2 cellular contexts compared by ENCODE assay signal in genomic region chr1:94425821-94426484, GRCh38.
TF ChIP-seq lines count a peak whose summit lies in the region.

No MANE protein-coding gene starts in this region.

TF ChIP-seq in IMR-90, 13 proteins besides CTCF, POLR2A, EP300 and RAD21:
- TF ChIP-seq FOS (IDR thresholded peaks at IDR 0.05; ENCODE audit: low read depth, low read length), result no peak

TF ChIP-seq in GM12878, 131 proteins besides CTCF, POLR2A, EP300 and RAD21:
- TF ChIP-seq CREM (IDR thresholded peaks at IDR 0.05; ENCODE audit: low read depth) (no peak), SUPT20H (IDR thresholded peaks at IDR 0.05; ENCODE audit: borderline replicate concordance, control insufficient read depth, low read depth, low read length) (no peak), SMARCA5 (IDR thresholded peaks at IDR 0.05) (no peak), CHD4 (IDR thresholded peaks at IDR 0.05) (no peak), ELK1 (IDR thresholded peaks at IDR 0.05; ENCODE audit: low read depth, low read length) (no peak), POU2F2 (IDR thresholded peaks at IDR 0.05; ENCODE audit: borderline replicate concordance, low read depth, low read length) (no peak), BHLHE40 (IDR thresholded peaks at IDR 0.05; ENCODE audit: borderline replicate concordance in 1 of 2, low read depth in 2 of 2, low read length in 1 of 2) (no peak), ZSCAN29 (IDR thresholded peaks at IDR 0.05) (no peak), BCL3 (IDR thresholded peaks at IDR 0.05; ENCODE audit: borderline replicate concordance, insufficient read depth, low read depth, low read length, poor library complexity, severe bottlenecking) (no peak), RFX5 (IDR thresholded peaks at IDR 0.05; ENCODE audit: low read depth, low read length) (no peak), ZBTB33 (IDR thresholded peaks at IDR 0.05) (no peak), IKZF2 (IDR thresholded peaks at IDR 0.05) (no peak), TCF7 (IDR thresholded peaks at IDR 0.05; ENCODE audit: borderline replicate concordance) (no peak), ZBTB40 (IDR thresholded peaks at IDR 0.05; ENCODE audit: borderline replicate concordance) (no peak), SUZ12 (IDR thresholded peaks at IDR 0.05; ENCODE audit: unreplicated experiment) (no peak), ZNF622 (IDR thresholded peaks at IDR 0.05) (no peak), DPF2 (IDR thresholded peaks at IDR 0.05) (no peak), CBFB (IDR thresholded peaks at IDR 0.05; ENCODE audit: low read depth) (no peak)
TF ChIP-seq in GM12878: peak in this region for 0.
